ENCODE assay signal across 1 cellular context in the genomic region with DNA sequence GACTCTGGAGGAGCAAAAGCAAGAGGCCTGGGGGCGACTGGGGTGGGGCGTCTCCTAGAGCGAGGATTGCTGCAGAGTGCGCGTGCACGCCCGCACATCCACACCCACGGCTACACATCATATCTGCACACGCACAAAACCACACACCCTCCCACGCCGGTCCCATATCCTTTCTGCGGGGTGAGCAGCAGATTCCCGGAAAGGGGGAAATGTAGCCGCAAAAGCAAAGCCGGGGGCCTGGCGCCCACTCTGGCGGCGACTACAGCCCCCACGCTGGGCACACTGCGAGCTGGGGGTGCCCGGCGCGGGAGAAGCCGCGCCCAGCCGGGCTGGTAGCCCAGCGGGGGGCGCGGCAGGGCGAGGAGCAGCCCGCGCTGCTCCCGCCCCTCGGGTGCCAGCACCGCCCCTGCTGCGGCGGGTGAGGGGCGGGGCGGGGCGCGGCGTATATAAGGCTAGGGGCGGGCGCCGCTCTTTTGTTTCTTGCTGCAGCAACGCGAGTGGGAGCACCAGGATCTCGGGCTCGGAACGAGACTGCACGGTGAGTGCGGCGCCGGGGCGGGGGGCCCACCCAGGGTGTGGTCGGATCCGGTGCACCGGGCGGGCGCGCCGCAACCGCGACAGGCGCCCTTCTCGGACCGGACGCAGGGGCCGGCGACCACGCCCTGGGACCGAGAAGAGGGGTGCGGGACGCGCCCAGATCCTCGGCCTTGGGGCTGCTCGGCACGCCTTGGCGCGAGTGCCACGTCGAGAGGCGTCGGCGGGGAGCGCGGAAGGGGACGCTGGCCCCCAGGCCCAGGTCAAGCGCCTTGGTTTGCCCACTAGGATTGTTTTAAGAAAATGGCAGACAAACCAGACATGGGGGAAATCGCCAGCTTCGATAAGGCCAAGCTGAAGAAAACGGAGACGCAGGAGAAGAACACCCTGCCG.
TF ChIP-seq lines count a peak whose summit lies in the region.

A gene (plus strand): TSS at position 476 of the 927 bp plus-strand sequence.

TF ChIP-seq in HepG2, 621 proteins besides CTCF, POLR2A, EP300 and RAD21 (continued from another document):
- peak; percentile 18; the same call in 1 of the 2 replicates for TF ChIP-seq JUN (CRISPR knock-in tag; IDR thresholded peaks at IDR 0.05)
- TF ChIP-seq, protein P1, sequence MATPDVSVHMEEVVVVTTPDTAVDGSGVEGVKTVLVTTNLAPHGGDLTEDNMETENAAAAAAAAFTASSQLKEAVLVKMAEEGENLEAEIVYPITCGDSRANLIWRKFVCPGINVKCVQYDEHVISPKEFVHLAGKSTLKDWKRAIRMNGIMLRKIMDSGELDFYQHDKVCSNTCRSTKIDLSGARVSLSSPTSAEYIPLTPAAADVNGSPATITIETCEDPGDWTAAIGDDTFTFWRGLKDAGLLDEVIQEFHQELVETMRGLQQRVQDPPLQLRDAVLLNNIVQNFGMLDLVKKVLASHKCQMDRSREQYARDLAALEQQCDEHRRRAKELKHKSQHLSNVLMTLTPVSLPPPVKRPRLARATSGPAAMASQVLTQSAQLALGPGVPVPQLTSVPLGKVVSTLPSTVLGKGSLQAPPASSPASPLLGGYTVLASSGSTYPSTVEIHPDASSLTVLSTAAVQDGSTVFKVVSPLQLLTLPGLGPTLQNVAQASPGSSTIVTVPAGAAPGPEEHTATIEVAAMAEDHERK (CRISPR knock-in tag; IDR thresholded peaks at IDR 0.05; ENCODE audit: low read depth): no peak
- TF ChIP-seq ZNF619 (CRISPR knock-in tag; IDR thresholded peaks at IDR 0.05): 0 out of 2 replicates have a peak, but pooled peaks have one; percentile 43
- TF ChIP-seq, protein P2, sequence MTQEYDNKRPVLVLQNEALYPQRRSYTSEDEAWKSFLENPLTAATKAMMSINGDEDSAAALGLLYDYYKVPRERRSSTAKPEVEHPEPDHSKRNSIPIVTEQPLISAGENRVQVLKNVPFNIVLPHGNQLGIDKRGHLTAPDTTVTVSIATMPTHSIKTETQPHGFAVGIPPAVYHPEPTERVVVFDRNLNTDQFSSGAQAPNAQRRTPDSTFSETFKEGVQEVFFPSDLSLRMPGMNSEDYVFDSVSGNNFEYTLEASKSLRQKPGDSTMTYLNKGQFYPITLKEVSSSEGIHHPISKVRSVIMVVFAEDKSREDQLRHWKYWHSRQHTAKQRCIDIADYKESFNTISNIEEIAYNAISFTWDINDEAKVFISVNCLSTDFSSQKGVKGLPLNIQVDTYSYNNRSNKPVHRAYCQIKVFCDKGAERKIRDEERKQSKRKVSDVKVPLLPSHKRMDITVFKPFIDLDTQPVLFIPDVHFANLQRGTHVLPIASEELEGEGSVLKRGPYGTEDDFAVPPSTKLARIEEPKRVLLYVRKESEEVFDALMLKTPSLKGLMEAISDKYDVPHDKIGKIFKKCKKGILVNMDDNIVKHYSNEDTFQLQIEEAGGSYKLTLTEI (CRISPR knock-in tag; conservative IDR thresholded peaks at IDR 0.05): no peak
- no peak for TF ChIP-seq ZNF251 (CRISPR knock-in tag; IDR thresholded peaks at IDR 0.05)
- TF ChIP-seq, protein P3, sequence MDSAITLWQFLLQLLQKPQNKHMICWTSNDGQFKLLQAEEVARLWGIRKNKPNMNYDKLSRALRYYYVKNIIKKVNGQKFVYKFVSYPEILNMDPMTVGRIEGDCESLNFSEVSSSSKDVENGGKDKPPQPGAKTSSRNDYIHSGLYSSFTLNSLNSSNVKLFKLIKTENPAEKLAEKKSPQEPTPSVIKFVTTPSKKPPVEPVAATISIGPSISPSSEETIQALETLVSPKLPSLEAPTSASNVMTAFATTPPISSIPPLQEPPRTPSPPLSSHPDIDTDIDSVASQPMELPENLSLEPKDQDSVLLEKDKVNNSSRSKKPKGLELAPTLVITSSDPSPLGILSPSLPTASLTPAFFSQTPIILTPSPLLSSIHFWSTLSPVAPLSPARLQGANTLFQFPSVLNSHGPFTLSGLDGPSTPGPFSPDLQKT (CRISPR knock-in tag; IDR thresholded peaks at IDR 0.05; ENCODE audit: borderline replicate concordance): peak; percentile 78; the same call in 1 of the 2 replicates
- TF ChIP-seq, protein P4, sequence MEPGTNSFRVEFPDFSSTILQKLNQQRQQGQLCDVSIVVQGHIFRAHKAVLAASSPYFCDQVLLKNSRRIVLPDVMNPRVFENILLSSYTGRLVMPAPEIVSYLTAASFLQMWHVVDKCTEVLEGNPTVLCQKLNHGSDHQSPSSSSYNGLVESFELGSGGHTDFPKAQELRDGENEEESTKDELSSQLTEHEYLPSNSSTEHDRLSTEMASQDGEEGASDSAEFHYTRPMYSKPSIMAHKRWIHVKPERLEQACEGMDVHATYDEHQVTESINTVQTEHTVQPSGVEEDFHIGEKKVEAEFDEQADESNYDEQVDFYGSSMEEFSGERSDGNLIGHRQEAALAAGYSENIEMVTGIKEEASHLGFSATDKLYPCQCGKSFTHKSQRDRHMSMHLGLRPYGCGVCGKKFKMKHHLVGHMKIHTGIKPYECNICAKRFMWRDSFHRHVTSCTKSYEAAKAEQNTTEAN (CRISPR knock-in tag; conservative IDR thresholded peaks at IDR 0.05): peak; percentile 77; the same call in 1 of the 2 replicates
- peak; percentile 81; the same call in 1 of the 2 replicates for TF ChIP-seq ZNF773 (CRISPR knock-in tag; IDR thresholded peaks at IDR 0.05; ENCODE audit: borderline replicate concordance)
- TF ChIP-seq PRMT3 (CRISPR knock-in tag; IDR thresholded peaks at IDR 0.05; ENCODE audit: borderline replicate concordance, low read depth): 0 out of 2 replicates have a peak, but pooled peaks have one; percentile 74
- TF ChIP-seq SRSF9 (IDR thresholded peaks at IDR 0.05; ENCODE audit: borderline replicate concordance, insufficient read depth, low read depth, low read length, poor library complexity, severe bottlenecking): no peak
- no peak for TF ChIP-seq ZNF446 (CRISPR knock-in tag; IDR thresholded peaks at IDR 0.05)
- no peak for TF ChIP-seq JARID2 (CRISPR knock-in tag; IDR thresholded peaks at IDR 0.05; ENCODE audit: insufficient replicate concordance)
- TF ChIP-seq, protein P5, sequence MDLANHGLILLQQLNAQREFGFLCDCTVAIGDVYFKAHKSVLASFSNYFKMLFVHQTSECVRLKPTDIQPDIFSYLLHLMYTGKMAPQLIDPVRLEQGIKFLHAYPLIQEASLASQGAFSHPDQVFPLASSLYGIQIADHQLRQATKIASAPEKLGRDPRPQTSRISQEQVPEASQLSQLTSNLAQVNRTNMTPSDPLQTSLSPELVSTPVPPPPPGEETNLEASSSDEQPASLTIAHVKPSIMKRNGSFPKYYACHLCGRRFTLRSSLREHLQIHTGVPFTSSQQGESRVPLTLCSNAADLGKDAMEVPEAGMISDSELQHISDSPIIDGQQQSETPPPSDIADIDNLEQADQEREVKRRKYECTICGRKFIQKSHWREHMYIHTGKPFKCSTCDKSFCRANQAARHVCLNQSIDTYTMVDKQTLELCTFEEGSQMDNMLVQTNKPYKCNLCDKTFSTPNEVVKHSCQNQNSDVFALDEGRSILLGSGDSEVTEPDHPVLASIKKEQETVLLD (CRISPR knock-in tag; IDR thresholded peaks at IDR 0.05; ENCODE audit: low read depth): peak; percentile 92
- TF ChIP-seq GTF2F1 (IDR thresholded peaks at IDR 0.05; ENCODE audit: low read length): no peak
- TF ChIP-seq, protein P6, sequence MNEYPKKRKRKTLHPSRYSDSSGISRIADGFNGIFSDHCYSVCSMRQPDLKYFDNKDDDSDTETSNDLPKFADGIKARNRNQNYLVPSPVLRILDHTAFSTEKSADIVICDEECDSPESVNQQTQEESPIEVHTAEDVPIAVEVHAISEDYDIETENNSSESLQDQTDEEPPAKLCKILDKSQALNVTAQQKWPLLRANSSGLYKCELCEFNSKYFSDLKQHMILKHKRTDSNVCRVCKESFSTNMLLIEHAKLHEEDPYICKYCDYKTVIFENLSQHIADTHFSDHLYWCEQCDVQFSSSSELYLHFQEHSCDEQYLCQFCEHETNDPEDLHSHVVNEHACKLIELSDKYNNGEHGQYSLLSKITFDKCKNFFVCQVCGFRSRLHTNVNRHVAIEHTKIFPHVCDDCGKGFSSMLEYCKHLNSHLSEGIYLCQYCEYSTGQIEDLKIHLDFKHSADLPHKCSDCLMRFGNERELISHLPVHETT (CRISPR knock-in tag; conservative IDR thresholded peaks at IDR 0.05): peak; percentile 89
- TF ChIP-seq ZNF501 (CRISPR knock-in tag; IDR thresholded peaks at IDR 0.05): peak; percentile 91
- TF ChIP-seq THYN1 (CRISPR knock-in tag; IDR thresholded peaks at IDR 0.05; ENCODE audit: borderline replicate concordance, low read depth): no peak
- no peak; the same call in 1 of the 2 replicates for TF ChIP-seq ZNF816 (CRISPR knock-in tag; IDR thresholded peaks at IDR 0.05; ENCODE audit: borderline replicate concordance)
- TF ChIP-seq RORA (CRISPR knock-in tag; IDR thresholded peaks at IDR 0.05): no peak
- peak; percentile 85; the same call in 1 of the 2 replicates for TF ChIP-seq ZNF343 (CRISPR knock-in tag; IDR thresholded peaks at IDR 0.05)
- TF ChIP-seq ZNF883 (CRISPR knock-in tag; IDR thresholded peaks at IDR 0.05; ENCODE audit: not compliant biosample characterization): peak; percentile 96
